18 cellular contexts compared by ENCODE assay signal in the genomic region with DNA sequence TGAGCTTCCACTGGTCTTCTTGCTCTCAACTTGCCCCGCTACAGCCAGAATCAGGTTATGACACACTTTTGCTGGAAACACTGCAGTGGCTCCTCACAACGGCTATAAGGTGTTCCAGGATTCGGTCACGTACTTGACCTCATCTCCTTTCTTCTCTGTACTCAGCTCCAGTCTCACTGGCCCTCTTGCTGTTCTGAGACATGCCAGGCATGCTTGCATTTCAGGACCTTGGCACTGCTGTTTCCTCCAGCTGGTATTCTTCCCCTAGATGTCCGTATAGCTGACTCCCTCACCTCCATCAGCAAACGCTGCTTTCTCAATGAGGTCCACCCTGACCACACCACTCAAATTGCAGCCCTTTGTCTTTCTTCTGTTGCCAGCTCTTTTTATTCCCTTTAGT. TPM values are rescaled to one million over a fixed set of nuclear protein-coding genes. Genes with fewer than 3 reads are reported as not detected.
"Had no signal": no experiment of that assay in that cellular context is flagged by ENCODE, and none has a peak within 500 bp of the region (broad histone marks: within the 10 kb centered on the region; RNA-seq: fewer than 3 reads in every experiment).

No MANE protein-coding gene starts in this region.

- DNase-seq: activated CD4-positive, alpha-beta T cell treated with anti-CD3 and anti-CD28 coated beads for 48 hours; activated naive CD4-positive, alpha-beta T cell treated with anti-CD3 and anti-CD28 coated beads, Interleukin-2, amount 10 ng/mL, durations not matched to agents 7 days and 5 days; body of pancreas; dermis blood vessel endothelial cell; endodermal cell; immature natural killer cell; left cardiac atrium; mucosa of descending colon; occipital lobe; right lobe of liver; stimulated activated naive CD4-positive, alpha-beta T cell had no signal

- H3K9me3 ChIP-seq: adrenal gland, body of pancreas, mucosa of descending colon, right lobe of liver had no signal

- H3K4me1 Mint-ChIP-seq: activated naive CD4-positive, alpha-beta T cell treated with anti-CD3 and anti-CD28 coated beads, Interleukin-2, amount 10 ng/mL, durations not matched to agents 7 days and 5 days; activated T-helper 17 cell treated with anti-CD3 and anti-CD28 coated beads, Interleukin-2, amount 50 U/mL, for 72 hours; central memory CD8-positive, alpha-beta T cell; immature natural killer cell had no signal

- H3K36me3 ChIP-seq: adrenal gland, right lobe of liver had no signal

- H3K36me3 Mint-ChIP-seq: activated naive CD4-positive, alpha-beta T cell treated with anti-CD3 and anti-CD28 coated beads, Interleukin-2, amount 10 ng/mL, durations not matched to agents 7 days and 5 days; immature natural killer cell; natural killer cell treated with Interleukin-12 subunit alpha and Interleukin-12 subunit beta and Interleukin-15 and Interleukin-18, amount 100 ng/mL, for 72 hours had no signal

- H3K27ac ChIP-seq: body of pancreas, foreskin keratinocyte, right lobe of liver had no signal

- H3K27ac Mint-ChIP-seq: activated naive CD4-positive, alpha-beta T cell treated with anti-CD3 and anti-CD28 coated beads, Interleukin-2, amount 10 ng/mL, durations not matched to agents 7 days and 5 days; activated T-helper 17 cell treated with anti-CD3 and anti-CD28 coated beads, Interleukin-2, amount 50 U/mL, for 72 hours; endodermal cell; immature natural killer cell; natural killer cell treated with Interleukin-12 subunit alpha and Interleukin-12 subunit beta and Interleukin-15 and Interleukin-18, amount 100 ng/mL, for 72 hours; progenitor cell of endocrine pancreas had no signal

- H3K9me3 Mint-ChIP-seq: activated naive CD4-positive, alpha-beta T cell treated with anti-CD3 and anti-CD28 coated beads, Interleukin-2, amount 10 ng/mL, durations not matched to agents 7 days and 5 days; activated T-helper 17 cell treated with anti-CD3 and anti-CD28 coated beads, Interleukin-2, amount 50 U/mL, for 72 hours; central memory CD8-positive, alpha-beta T cell; endodermal cell; immature natural killer cell; natural killer cell treated with Interleukin-12 subunit alpha and Interleukin-12 subunit beta and Interleukin-15 and Interleukin-18, amount 100 ng/mL, for 72 hours had no signal

- ATAC-seq: activated T-helper 17 cell treated with anti-CD3 and anti-CD28 coated beads, Interleukin-2, amount 50 U/mL, for 72 hours; body of pancreas; esophagus mucosa; foreskin keratinocyte; left cardiac atrium; mucosa of descending colon; natural killer cell treated with Interleukin-12 subunit alpha and Interleukin-12 subunit beta and Interleukin-15 and Interleukin-18, amount 100 ng/mL, for 72 hours; right lobe of liver had no signal

- H3K27me3 Mint-ChIP-seq: progenitor cell of endocrine pancreas had no signal

- H3K4me1 ChIP-seq: body of pancreas, foreskin keratinocyte, right lobe of liver had no signal

- H3K4me3 Mint-ChIP-seq: activated naive CD4-positive, alpha-beta T cell treated with anti-CD3 and anti-CD28 coated beads, Interleukin-2, amount 10 ng/mL, durations not matched to agents 7 days and 5 days; activated T-helper 17 cell treated with anti-CD3 and anti-CD28 coated beads, Interleukin-2, amount 50 U/mL, for 72 hours; central memory CD8-positive, alpha-beta T cell; endodermal cell; immature natural killer cell; natural killer cell treated with Interleukin-12 subunit alpha and Interleukin-12 subunit beta and Interleukin-15 and Interleukin-18, amount 100 ng/mL, for 72 hours had no signal

- H3K27me3 ChIP-seq: adrenal gland, body of pancreas, foreskin keratinocyte, right lobe of liver had no signal

- H3K4me3 ChIP-seq: adrenal gland, body of pancreas, mucosa of descending colon, right lobe of liver had no signal

RNA-seq across cellular contexts. Expression of a gene that starts 31.9 kb away (rescaled TPM):
- total RNA-seq: activated T-helper 17 cell treated with anti-CD3 and anti-CD28 coated beads, Interleukin-2, amount 50 U/mL, for 72 hours; endodermal cell; natural killer cell treated with Interleukin-12 subunit alpha and Interleukin-12 subunit beta and Interleukin-15 and Interleukin-18, amount 100 ng/mL, for 72 hours; occipital lobe had no signal
- polyA plus RNA-seq: immature natural killer cell had no signal
